15 cellular contexts compared by ENCODE assay signal in the genomic region with DNA sequence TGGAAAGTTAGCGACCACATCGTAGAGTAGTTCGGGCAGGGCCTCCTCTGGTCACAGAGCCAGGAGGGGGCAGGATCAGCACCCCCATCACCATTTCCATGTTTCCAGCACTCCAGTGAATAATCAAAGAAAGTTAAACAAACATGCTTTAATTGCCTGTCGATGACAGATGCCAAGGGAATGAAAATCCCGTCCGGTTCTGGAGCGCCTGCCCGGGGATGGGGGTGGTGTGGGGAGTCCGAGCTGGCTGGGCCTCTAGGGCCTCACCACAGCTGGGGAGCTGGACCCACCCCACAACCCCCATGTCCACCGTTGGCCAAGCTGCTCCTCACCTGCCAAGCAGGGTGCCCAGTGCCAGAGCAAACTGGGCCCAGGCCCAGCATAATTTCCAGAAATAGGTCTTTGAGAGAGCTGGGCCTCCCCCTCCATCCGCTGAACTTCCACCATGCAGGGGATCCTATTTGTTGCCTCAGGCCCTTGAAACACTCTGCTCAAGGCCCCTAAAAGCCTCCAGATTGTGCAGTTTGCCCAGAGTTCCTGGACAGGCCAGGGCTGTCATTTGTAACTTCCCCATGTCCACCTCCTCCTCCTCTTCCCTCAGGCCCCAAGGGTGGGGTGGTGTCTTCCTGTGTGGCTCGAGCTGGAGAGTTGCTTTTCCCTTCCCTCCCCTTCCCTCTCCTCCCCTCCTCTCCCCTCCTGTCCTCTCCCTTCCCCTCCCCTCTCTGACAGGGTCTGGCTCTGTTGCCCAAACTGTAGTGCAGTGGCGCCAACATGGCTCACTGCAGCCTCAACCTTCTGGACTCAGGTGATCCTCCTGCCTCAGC.
DNase-seq lines count a peak whose midpoint lies in the region; ATAC-seq and TF ChIP-seq lines count a peak whose summit lies in the region.
"Had no signal": no experiment of that assay in that cellular context is flagged by ENCODE, and none has a peak within 500 bp of the region (broad histone marks: within the 10 kb centered on the region; RNA-seq: fewer than 3 reads in every experiment).

No MANE protein-coding gene starts in this region.

- POLR2A ChIA-PET in activated CD4-positive, alpha-beta T cell treated with anti-CD3 and anti-CD28 coated beads, Interleukin-2, amount 10 ng/mL, durations not matched to agents 7 days and 5 days (lab: Charles Lee) = no interaction called here

- no peak for TF ChIP-seq CTCF in body of pancreas (IDR thresholded peaks at IDR 0.05)
- peak in 1 of 6 experiments; percentile 3 for TF ChIP-seq CTCF in upper lobe of left lung (IDR thresholded peaks at IDR 0.05)

- H3K36me3 Mint-ChIP-seq in activated CD4-positive, alpha-beta T cell treated with anti-CD3 and anti-CD28 coated beads, Interleukin-2, amount 10 ng/mL, durations not matched to agents 7 days and 5 days (ENCODE audit: low read depth) = no peaks in the 10 kb centered on the region
- H3K36me3 Mint-ChIP-seq: IgD-negative memory B cell had no signal

- no peaks in the 10 kb centered on the region for H3K27me3 Mint-ChIP-seq in activated CD4-positive, alpha-beta T cell treated with anti-CD3 and anti-CD28 coated beads, Interleukin-2, amount 10 ng/mL, durations not matched to agents 7 days and 5 days

- TF ChIP-seq POLR2A in body of pancreas (IDR thresholded peaks at IDR 0.05) = no peak
- no peak for TF ChIP-seq POLR2A in upper lobe of left lung (IDR thresholded peaks at IDR 0.05)

- H3K27me3 ChIP-seq in body of pancreas (no peaks in the 10 kb centered on the region), upper lobe of left lung (no peaks in the 10 kb centered on the region)

- H3K4me3 ChIP-seq in body of pancreas (no peak overlapping the region), upper lobe of left lung (no peak overlapping the region)
- H3K4me3 ChIP-seq: A549, skin epidermis had no signal

- H3K4me1 ChIP-seq in body of pancreas (no peaks in the 10 kb centered on the region), upper lobe of left lung (peaks cover 0 to 9% (median 3%) of the 10 kb centered on the region in 4 donors)
- H3K4me1 ChIP-seq: A549 had no signal

- TF ChIP-seq EP300 in upper lobe of left lung (IDR thresholded peaks at IDR 0.05) = no peak

- 54 to 63% methylated on average over 11 to 12 of the region's 13 CpGs for WGBS in body of pancreas, 2 donors
- WGBS in upper lobe of left lung, 2 donors = 20 to 35% methylated on average over 6 to 12 of the region's 13 CpGs

- peak overlapping the region in 2 of 4 donors; percentile 8 to 23 for H3K27ac ChIP-seq in body of pancreas
- H3K27ac ChIP-seq in upper lobe of left lung = peak overlapping the region in 2 of 4 donors; percentile 32 to 35
- H3K27ac ChIP-seq: A549, skin epidermis had no signal

- H3K9me3 ChIP-seq in body of pancreas (no peaks in the 10 kb centered on the region), upper lobe of left lung (peaks cover 0 to 3% (median 1%) of the 10 kb centered on the region in 4 donors)

- H3K4me3 Mint-ChIP-seq in activated CD4-positive, alpha-beta T cell treated with anti-CD3 and anti-CD28 coated beads, Interleukin-2, amount 10 ng/mL, durations not matched to agents 7 days and 5 days = no peak overlapping the region
- H3K4me3 Mint-ChIP-seq: dendritic cell treated with granulocyte-macrophage colony-stimulating factor and Interleukin-4, amounts not matched to agents 40 ng/mL and 50 ng/mL, for 4 days; IgD-negative memory B cell had no signal

- intact Hi-C loops in body of pancreas (cut with DNase I) = no loop called here

- H3K36me3 ChIP-seq in body of pancreas (replicated peaks in 1 of 2; ENCODE audit: insufficient read depth in 1 of 2, low read depth in 2 of 2) (no peaks in the 10 kb centered on the region), upper lobe of left lung (no peaks in the 10 kb centered on the region)

- H3K9me3 Mint-ChIP-seq in activated CD4-positive, alpha-beta T cell treated with anti-CD3 and anti-CD28 coated beads, Interleukin-2, amount 10 ng/mL, durations not matched to agents 7 days and 5 days = no peaks in the 10 kb centered on the region
- H3K9me3 Mint-ChIP-seq: activated T-helper 2 cell treated with anti-CD3 and anti-CD28 coated beads, Interferon-gamma antibody, Interleukin-2, Interleukin-4, amounts not matched to agents 10 μg/mL and 5 μg/mL and 100 μg/mL, durations not matched to agents 14 hours and 24 hours and 36 hours; dendritic cell treated with granulocyte-macrophage colony-stimulating factor and Interleukin-4, amounts not matched to agents 40 ng/mL and 50 ng/mL, for 4 days had no signal

- no peaks in the 10 kb centered on the region for H3K4me1 Mint-ChIP-seq in activated CD4-positive, alpha-beta T cell treated with anti-CD3 and anti-CD28 coated beads, Interleukin-2, amount 10 ng/mL, durations not matched to agents 7 days and 5 days
- H3K4me1 Mint-ChIP-seq: IgD-negative memory B cell had no signal

- no peak for DNase-seq in activated CD4-positive, alpha-beta T cell treated with anti-CD3 and anti-CD28 coated beads, Interleukin-2, amount 10 ng/mL, durations not matched to agents 7 days and 5 days
- no peak for DNase-seq in activated CD4-positive, alpha-beta T cell treated with anti-CD3 and anti-CD28 coated beads, Interleukin-2, amount 50 U/mL, for 4 hours
- DNase-seq in body of pancreas (peak in 3 of 4 donors; percentile 34 to 44 (median 37)), left kidney (ENCODE audit: low read depth, low spot score) (peak; percentile 25), upper lobe of left lung (peak in 1 of 2 donors; percentile 61), NAMALWA (ENCODE audit: low spot score) (no peak)
- DNase-seq: GDM1 had no signal

- ATAC-seq in body of pancreas (peak; percentile 59), upper lobe of left lung (ENCODE audit: low FRiP score in 2 of 2) (peak; percentile 23 to 44), GM21717 (IDR thresholded peaks at IDR 0.05; ENCODE audit: unreplicated experiment) (no peak), HG03175 (IDR thresholded peaks at IDR 0.05; ENCODE audit: unreplicated experiment) (no peak)
- ATAC-seq: activated CD4-positive, CD25-positive, alpha-beta regulatory T cell treated with anti-CD3 and anti-CD28 coated beads, Interleukin-2, amount 50 U/mL, for 24 hours had no signal

- peak overlapping the region; percentile 60 for H3K27ac Mint-ChIP-seq in activated CD4-positive, alpha-beta T cell treated with anti-CD3 and anti-CD28 coated beads, Interleukin-2, amount 10 ng/mL, durations not matched to agents 7 days and 5 days
- H3K27ac Mint-ChIP-seq: activated T-helper 2 cell treated with anti-CD3 and anti-CD28 coated beads, Interferon-gamma antibody, Interleukin-2, Interleukin-4, amounts not matched to agents 10 μg/mL and 5 μg/mL and 100 μg/mL, durations not matched to agents 14 hours and 24 hours and 36 hours; dendritic cell treated with granulocyte-macrophage colony-stimulating factor and Interleukin-4, amounts not matched to agents 40 ng/mL and 50 ng/mL, for 4 days; IgD-negative memory B cell had no signal

- CTCF ChIA-PET in activated CD4-positive, alpha-beta T cell treated with anti-CD3 and anti-CD28 coated beads, Interleukin-2, amount 10 ng/mL, durations not matched to agents 7 days and 5 days (lab: Charles Lee) = no interaction called here

Comparison
In these comparisons a context has a peak if more than half of its experiments do, and no peak if none do; other contexts are left out.
1. DNase-seq: peak in body of pancreas (3 of 4) and left kidney (single experiment); none in activated CD4-positive, alpha-beta T cell treated with anti-CD3 and anti-CD28 coated beads, Interleukin-2, amount 10 ng/mL, durations not matched to agents 7 days and 5 days (single experiment), activated CD4-positive, alpha-beta T cell treated with anti-CD3 and anti-CD28 coated beads, Interleukin-2, amount 50 U/mL, for 4 hours (0 of 2) and NAMALWA (single experiment).
2. ATAC-seq: peak in body of pancreas (single experiment) and upper lobe of left lung (2 of 2); none in GM21717 (single experiment) and HG03175 (single experiment).